Comparison of ENCODE assay signal across 27 cellular contexts in the genomic region with DNA sequence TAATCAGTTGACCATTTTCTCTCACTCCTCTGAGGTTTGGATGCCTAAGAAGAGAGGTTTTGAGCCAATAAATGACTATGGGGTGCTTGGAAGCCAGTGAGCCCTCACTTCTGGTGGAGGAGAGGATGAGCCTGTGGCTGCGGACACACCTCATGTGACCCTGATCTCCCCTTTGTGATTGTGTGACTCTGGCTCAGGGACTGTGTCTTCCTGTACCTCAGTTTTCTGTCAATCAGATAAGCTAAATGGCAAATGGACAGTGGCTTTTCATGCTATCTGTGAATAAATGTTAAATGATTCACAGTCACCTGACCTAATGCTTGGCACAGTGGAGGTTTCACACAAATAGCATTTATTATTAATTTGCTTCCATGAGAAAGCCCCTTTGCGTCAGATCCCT. TPM values are rescaled to one million over a fixed set of nuclear protein-coding genes. Genes with fewer than 3 reads are reported as not detected.
A peak's percentile ranks its signal among the peaks of the same experiment; 100 is the strongest.
DNase-seq lines count a peak whose midpoint lies in the region; ATAC-seq and TF ChIP-seq lines count a peak whose summit lies in the region.
"Had no signal": no experiment of that assay in that cellular context is flagged by ENCODE, and none has a peak within 500 bp of the region (broad histone marks: within the 10 kb centered on the region; RNA-seq: fewer than 3 reads in every experiment).

No MANE protein-coding gene starts in this region.

- no peak overlapping the region for H2AFZ ChIP-seq in fibroblast of lung (ENCODE audit: low read length)
- H2AFZ ChIP-seq: neural progenitor cell had no signal

- DNase-seq in ELR (ENCODE audit: low read depth) (peak; percentile 13), RWPE2 (ENCODE audit: low spot score) (no peak), fibroblast of lung (ENCODE audit: low read depth in 2 of 2) (peak in 1 of 2 donors; percentile 24), retinal pigment epithelial cell (ENCODE audit: low read depth) (peak; percentile 39), dorsolateral prefrontal cortex (no peak), UCSD-AML1 (lab: John Stamatoyannopoulos, UW; ENCODE audit: unreplicated experiment) (no peak)
- DNase-seq in activated naive CD4-positive, alpha-beta T cell treated with Interleukin-2 at 50 U/mL for 16 hours: no peak
- DNase-seq: activated CD8-positive, alpha-beta T cell treated with anti-CD3 and anti-CD28 coated beads for 36 hours; anterior cingulate cortex; CD4-positive, CD25-positive, alpha-beta regulatory T cell; head of caudate nucleus; KG1; NCI-H1436 treated with DMSO at 0.1 percent for 48 hours; NCI-H2107; NCI-H748 treated with DMSO at 0.1 percent for 48 hours; posterior cingulate gyrus; right lobe of liver; stimulated activated CD4-positive, alpha-beta T cell treated with anti-CD3 and anti-CD28 coated beads, Interleukin-4, amount 100 ng/mL, for 24 hours; T-helper 17 cell; upper lobe of right lung had no signal

- ATAC-seq in RWPE2 (ENCODE audit: low read depth): no peak
- ATAC-seq: activated CD8-positive, alpha-beta T cell treated with anti-CD3 and anti-CD28 coated beads for 36 hours; right lobe of liver; stimulated activated effector memory CD8-positive, alpha-beta T cell treated with anti-CD3 and anti-CD28 coated beads, Interleukin-12 subunit alpha, Interleukin-12 subunit beta, amount 100 ng/mL, for 72 hours; T-helper 17 cell; upper lobe of right lung had no signal

- H3K4me3 ChIP-seq in RWPE2 (ENCODE audit: severe bottlenecking): no peak overlapping the region
- H3K4me3 ChIP-seq in fibroblast of lung (replicated peaks in 1 of 4; ENCODE audit: control extremely low read depth in 1 of 4, insufficient read depth in 1 of 4, low read depth in 3 of 4, low read length in 4 of 4): no peak overlapping the region
- no peak overlapping the region for H3K4me3 ChIP-seq in retinal pigment epithelial cell (ENCODE audit: low read length)
- H3K4me3 ChIP-seq in dorsolateral prefrontal cortex: no peak overlapping the region
- H3K4me3 ChIP-seq: lung, neural progenitor cell, right lobe of liver, SK-N-MC, upper lobe of right lung had no signal

- no peaks in the 10 kb centered on the region for H4K20me1 ChIP-seq in fibroblast of lung (ENCODE audit: control insufficient read depth, extremely low read depth, insufficient read depth, low read length)

- no peak for TF ChIP-seq CTCF in RWPE2 (IDR thresholded peaks at IDR 0.05; ENCODE audit: poor library complexity, severe bottlenecking)
- no peak for TF ChIP-seq CTCF in fibroblast of lung (conservative IDR thresholded peaks at IDR 0.05 in 1 of 2, IDR thresholded peaks at IDR 0.05 in 1 of 2; ENCODE audit: low read depth in 1 of 2, low read length in 2 of 2)
- TF ChIP-seq CTCF in retinal pigment epithelial cell (conservative IDR thresholded peaks at IDR 0.05; ENCODE audit: low read depth, low read length): no peak
- no peak for TF ChIP-seq CTCF in dorsolateral prefrontal cortex (IDR thresholded peaks at IDR 0.05 in 54 of 56, conservative IDR thresholded peaks at IDR 0.05 in 2 of 56; ENCODE audit: low read depth in 1 of 56, partially characterized antibody in 56 of 56)

- no peak overlapping the region for H3K4me2 ChIP-seq in fibroblast of lung (ENCODE audit: extremely low read depth, insufficient read depth, low read length)
- H3K4me2 ChIP-seq: neural progenitor cell had no signal

- H3K79me2 ChIP-seq in fibroblast of lung (ENCODE audit: control insufficient read depth, insufficient read depth, low read length): no peaks in the 10 kb centered on the region

- H3K27ac ChIP-seq in RWPE2 (ENCODE audit: poor library complexity, severe bottlenecking) (peak overlapping the region; percentile 85), fibroblast of lung (ENCODE audit: insufficient read depth, low read length) (peak overlapping the region; percentile 71), dorsolateral prefrontal cortex (no peak overlapping the region)
- H3K27ac ChIP-seq: neural progenitor cell, right lobe of liver, SK-N-MC, upper lobe of right lung had no signal

- H3K9me3 ChIP-seq in RWPE2 (ENCODE audit: severe bottlenecking): no peaks in the 10 kb centered on the region
- H3K9me3 ChIP-seq in fibroblast of lung (ENCODE audit: control insufficient read depth, insufficient read depth, low read depth, low read length): no peaks in the 10 kb centered on the region
- H3K9me3 ChIP-seq: right lobe of liver, upper lobe of right lung had no signal

- H3K36me3 ChIP-seq in RWPE2 (ENCODE audit: low read depth): no peaks in the 10 kb centered on the region
- no peaks in the 10 kb centered on the region for H3K36me3 ChIP-seq in fibroblast of lung (ENCODE audit: control insufficient read depth, insufficient read depth, low read length)
- H3K36me3 ChIP-seq: neural progenitor cell, right lobe of liver, upper lobe of right lung had no signal

- H3K9ac ChIP-seq in fibroblast of lung (ENCODE audit: insufficient read depth, low read length): no peak overlapping the region
- H3K9ac ChIP-seq: neural progenitor cell had no signal

- H3K4me1 ChIP-seq in RWPE2 (ENCODE audit: insufficient read depth, poor library complexity, severe bottlenecking) (peaks cover 10% of the 10 kb centered on the region), fibroblast of lung (ENCODE audit: control insufficient read depth, extremely low read depth, insufficient read depth, low read length) (peaks cover 14% of the 10 kb centered on the region)
- H3K4me1 ChIP-seq: neural progenitor cell, right lobe of liver, upper lobe of right lung had no signal

- H3K27me3 ChIP-seq in RWPE2 (ENCODE audit: insufficient read depth, poor library complexity, severe bottlenecking) (no peaks in the 10 kb centered on the region), fibroblast of lung (ENCODE audit: control insufficient read depth, insufficient read depth, low read length) (no peaks in the 10 kb centered on the region), dorsolateral prefrontal cortex (peaks cover 0 to 3% (median 0%) of the 10 kb centered on the region in 45 donors)
- H3K27me3 ChIP-seq: neural progenitor cell, right lobe of liver, upper lobe of right lung had no signal

- intact Hi-C loops in dorsolateral prefrontal cortex (cut with DNase I): no loop called here

RNA-seq across cellular contexts. Expression of a gene that starts 2.7 kb away (rescaled TPM):
- not detected in 2 replicates for total RNA-seq in fibroblast of lung
- 0.14 and 0.40 TPM in 2 replicates for polyA plus RNA-seq in fibroblast of lung
- 0.46 and 0.51 TPM in 2 replicates for polyA plus RNA-seq in fibroblast of lung (2012)
- polyA minus RNA-seq in fibroblast of lung (ENCODE audit: low replicate concordance): 1.3 TPM in 1 of 2 replicates, not detected in the other
- not detected for total RNA-seq in dorsolateral prefrontal cortex
- total RNA-seq: activated CD8-positive, alpha-beta T cell treated with anti-CD3 and anti-CD28 coated beads for 36 hours; cardiac septum; CD4-positive, CD25-positive, alpha-beta regulatory T cell; kidney epithelial cell; lung; right lobe of liver; RPMI7951; T-helper 17 cell; upper lobe of right lung had no signal
- polyA plus RNA-seq: CD4-positive, CD25-positive, alpha-beta regulatory T cell; lung had no signal

RNA-seq across cellular contexts. Expression of a gene that starts 22.5 kb away (rescaled TPM):
- not detected in 2 replicates for total RNA-seq in fibroblast of lung
- polyA plus RNA-seq in fibroblast of lung: 0.27 and 0.51 TPM in 2 replicates
- polyA plus RNA-seq in fibroblast of lung (2012): 0.16 and 0.28 TPM in 2 replicates
- not detected in 2 replicates for polyA minus RNA-seq in fibroblast of lung (ENCODE audit: low replicate concordance)
- not detected for total RNA-seq in dorsolateral prefrontal cortex
- total RNA-seq: activated CD8-positive, alpha-beta T cell treated with anti-CD3 and anti-CD28 coated beads for 36 hours; cardiac septum; kidney epithelial cell; lung; right lobe of liver; RPMI7951; upper lobe of right lung had no signal
- polyA plus RNA-seq: CD4-positive, CD25-positive, alpha-beta regulatory T cell; lung had no signal

Comparison
In these comparisons a context has a peak if more than half of its experiments do, and no peak if none do; other contexts are left out.
1. DNase-seq: peak in ELR (single experiment) and retinal pigment epithelial cell (single experiment); none in RWPE2 (single experiment), activated naive CD4-positive, alpha-beta T cell treated with Interleukin-2 at 50 U/mL for 16 hours (single experiment), dorsolateral prefrontal cortex (0 of 10) and UCSD-AML1 (single experiment).
2. H3K27ac ChIP-seq: peak in RWPE2 (single experiment) and fibroblast of lung (single experiment); none in dorsolateral prefrontal cortex (0 of 59).